ENCODE assay signal across 25 cellular contexts in genomic region chr15:61701455-61701854, GRCh38.
"Had no signal": no experiment of that assay in that cellular context is flagged by ENCODE, and none has a peak within 500 bp of the region (broad histone marks: within the 10 kb centered on the region; RNA-seq: fewer than 3 reads in every experiment).

No MANE protein-coding gene starts in this region.

- ATAC-seq: naive thymus-derived CD4-positive, alpha-beta T cell; natural killer cell treated with Interleukin-12 subunit alpha and Interleukin-12 subunit beta and Interleukin-15 and Interleukin-18, amount 100 ng/mL, for 72 hours; right lobe of liver; stimulated activated memory B cell treated with anti-CD40 and anti-IgM and Interleukin-4, amounts not matched to agents 10 μg/mL and 1 μg/mL and 100 μg/mL, for 72 hours had no signal

- H3K36me3 ChIP-seq: left ventricle myocardium inferior, ovary, right atrium auricular region, right lobe of liver, stomach, thyroid gland, transverse colon, upper lobe of left lung had no signal

- H3K4me1 Mint-ChIP-seq: mesothelial cell of epicardium; naive thymus-derived CD4-positive, alpha-beta T cell; stimulated activated memory B cell treated with anti-CD40 and anti-IgM and Interleukin-4, amounts not matched to agents 10 μg/mL and 1 μg/mL and 100 μg/mL, for 72 hours had no signal

- H3K9me3 Mint-ChIP-seq: immature natural killer cell; natural killer cell treated with Interleukin-12 subunit alpha and Interleukin-12 subunit beta and Interleukin-15 and Interleukin-18, amount 100 ng/mL, for 72 hours; stimulated activated memory B cell treated with anti-CD40 and anti-IgM and Interleukin-4, amounts not matched to agents 10 μg/mL and 1 μg/mL and 100 μg/mL, for 72 hours had no signal

- H3K27me3 ChIP-seq: ovary, right atrium auricular region, right lobe of liver, testis, thyroid gland, transverse colon, upper lobe of left lung had no signal

- H3K27ac ChIP-seq: left ventricle myocardium inferior, ovary, right atrium auricular region, right lobe of liver, stomach, testis, thyroid gland, transverse colon, upper lobe of left lung had no signal

- H3K4me3 Mint-ChIP-seq: mesothelial cell of epicardium; naive thymus-derived CD4-positive, alpha-beta T cell; natural killer cell treated with Interleukin-12 subunit alpha and Interleukin-12 subunit beta and Interleukin-15 and Interleukin-18, amount 100 ng/mL, for 72 hours; stimulated activated memory B cell treated with anti-CD40 and anti-IgM and Interleukin-4, amounts not matched to agents 10 μg/mL and 1 μg/mL and 100 μg/mL, for 72 hours had no signal

- H3K4me3 ChIP-seq: left ventricle myocardium inferior, lung, ovary, right atrium auricular region, right lobe of liver, smooth muscle cell, stomach, testis, thyroid gland, transverse colon, upper lobe of left lung had no signal

- H3K9me3 ChIP-seq: left ventricle myocardium inferior, ovary, right atrium auricular region, right lobe of liver, testis, thyroid gland, transverse colon, upper lobe of left lung had no signal

- H3K4me2 ChIP-seq: smooth muscle cell had no signal

- H3K36me3 Mint-ChIP-seq: immature natural killer cell; mesothelial cell of epicardium; naive thymus-derived CD4-positive, alpha-beta T cell; natural killer cell treated with Interleukin-12 subunit alpha and Interleukin-12 subunit beta and Interleukin-15 and Interleukin-18, amount 100 ng/mL, for 72 hours; stimulated activated memory B cell treated with anti-CD40 and anti-IgM and Interleukin-4, amounts not matched to agents 10 μg/mL and 1 μg/mL and 100 μg/mL, for 72 hours had no signal

- DNase-seq: hypothalamus; kidney; left ventricle myocardium inferior; mesendoderm; naive thymus-derived CD4-positive, alpha-beta T cell; ovary; right lobe of liver; stimulated activated CD4-positive, alpha-beta T cell treated with anti-CD3 and anti-CD28 coated beads, Interleukin-1b, Interleukin-23, amount 100 ng/mL, for 48 hours; stimulated activated CD4-positive, alpha-beta T cell treated with anti-CD3 and anti-CD28 coated beads, Interleukin-2, amount 100 ng/mL, for 48 hours; stimulated activated CD4-positive, alpha-beta T cell treated with anti-CD3 and anti-CD28 coated beads, Interleukin-4, amount 100 ng/mL, for 4 hours; stimulated activated CD8-positive, alpha-beta memory T cell treated with anti-CD3 and anti-CD28 coated beads, Interleukin-4, amount 100 ng/mL, for 48 hours; stimulated activated naive CD4-positive, alpha-beta T cell treated with Interleukin-2 at 50 U/mL for 16 hours; stomach; testis; thyroid gland; transverse colon; upper lobe of left lung had no signal

- H3K27ac Mint-ChIP-seq: immature natural killer cell; mesothelial cell of epicardium; naive thymus-derived CD4-positive, alpha-beta T cell; natural killer cell treated with Interleukin-12 subunit alpha and Interleukin-12 subunit beta and Interleukin-15 and Interleukin-18, amount 100 ng/mL, for 72 hours; progenitor cell of endocrine pancreas; stimulated activated memory B cell treated with anti-CD40 and anti-IgM and Interleukin-4, amounts not matched to agents 10 μg/mL and 1 μg/mL and 100 μg/mL, for 72 hours had no signal

- H3K4me1 ChIP-seq: left ventricle myocardium inferior, right lobe of liver, stomach, testis, thyroid gland, upper lobe of left lung had no signal
